ENCODE assay signal across 8 cellular contexts in the genomic region with DNA sequence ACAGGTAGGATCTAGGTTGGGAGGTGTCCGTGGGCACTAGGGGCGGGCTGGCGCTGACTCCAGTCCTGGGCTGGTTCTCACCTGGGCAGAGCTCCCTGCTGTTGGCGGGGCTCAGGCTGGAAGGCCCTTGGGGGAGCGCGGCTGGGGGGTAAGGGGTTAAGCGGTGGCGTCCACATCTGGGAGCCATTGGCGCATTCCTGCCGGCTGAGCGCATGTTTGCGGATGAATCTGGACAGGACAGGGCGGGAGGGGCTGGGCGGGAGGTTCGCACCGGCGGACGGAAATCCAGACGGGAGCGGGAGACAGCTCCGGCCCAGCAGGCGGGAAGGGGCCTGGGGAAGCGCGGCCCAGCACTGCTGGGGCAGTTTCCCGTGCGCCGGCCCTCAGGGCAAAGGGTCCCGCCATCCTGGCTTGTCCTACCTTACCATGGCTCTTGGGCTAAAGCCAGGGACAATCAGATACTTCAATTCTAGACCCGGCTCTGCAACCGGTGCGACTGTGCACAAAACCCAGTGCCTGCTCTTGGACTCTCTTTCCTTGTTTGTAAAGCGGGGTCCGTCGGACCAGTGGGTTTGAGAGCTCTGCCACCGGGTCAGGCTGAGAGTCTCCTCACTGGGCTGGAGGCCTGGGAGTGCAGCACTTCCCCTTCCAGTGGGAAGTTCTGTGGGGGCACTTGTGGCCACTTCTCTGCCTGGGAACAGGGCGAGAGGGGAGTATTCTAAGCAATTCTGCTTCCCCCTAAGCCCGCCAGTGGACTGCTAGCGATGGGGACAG. TPM values are rescaled to one million over a fixed set of nuclear protein-coding genes. Genes with fewer than 3 reads are reported as not detected.
A peak's percentile ranks its signal among the peaks of the same experiment; 100 is the strongest.
DNase-seq lines count a peak whose midpoint lies in the region; ATAC-seq, FAIRE-seq and TF ChIP-seq lines count a peak whose summit lies in the region.

No MANE protein-coding gene starts in this region.

- peak overlapping the region; percentile 95 for H3K4me3 Mint-ChIP-seq in CD4-positive, alpha-beta T cell
- peak overlapping the region; percentile 81 for H3K4me3 Mint-ChIP-seq in MCF 10A (ENCODE audit: unreplicated experiment)
- H3K4me3 Mint-ChIP-seq in stimulated activated naive B cell treated with anti-CD40 and anti-IgM and Interleukin-4, amounts not matched to agents 10 μg/mL and 1 μg/mL and 100 μg/mL, for 72 hours = peak overlapping the region; percentile 21 to 90

- intact Hi-C loops in CD4-positive, alpha-beta T cell (cut with DNase I, micrococcal nuclease) = loop anchor here (1.0 to 2.0 kb wide), 3 partner anchors 14 to 29 kb away; partner anchors contain the start of gene CDC6 (in 1 of the 2)
- intact Hi-C loops in MCF 10A (cut with micrococcal nuclease) = no loop called here
- intact Hi-C loops in kidney (cut with DNase I) = no loop called here

- no peak overlapping the region; the same call in 1 of the 2 replicates for H3K9ac ChIP-seq in KMS-11
- peak overlapping the region; percentile 22 to 49 for H3K9ac ChIP-seq in kidney (ENCODE audit: low read length in 2 of 2)

- ATAC-seq in CD4-positive, alpha-beta T cell (ENCODE audit: poor library complexity) = no peak
- no peak for ATAC-seq in stimulated activated naive B cell treated with anti-CD40 and anti-IgM and Interleukin-4, amounts not matched to agents 10 μg/mL and 1 μg/mL and 100 μg/mL, for 72 hours (replicated peaks)
- no peak for ATAC-seq in GM18511 (IDR thresholded peaks at IDR 0.05; ENCODE audit: unreplicated experiment)
- no peak for ATAC-seq in HG03442 (IDR thresholded peaks at IDR 0.05; ENCODE audit: unreplicated experiment)

- no peak for DNase-seq in CD4-positive, alpha-beta T cell
- peak; percentile 70 for DNase-seq in MCF 10A (ENCODE audit: unreplicated experiment)
- DNase-seq in kidney = peak; percentile 91
- no peak for DNase-seq in stimulated activated naive B cell treated with anti-CD40 and anti-IgM and Interleukin-4, amounts not matched to agents 10 μg/mL and 1 μg/mL and 100 μg/mL, for 72 hours
- DNase-seq in G401 (ENCODE audit: low spot score) = no peak

- H4K20me1 ChIP-seq in KMS-11 (ENCODE audit: insufficient read depth) = no peaks in the 10 kb centered on the region

- no peak for FAIRE-seq in kidney (lab: Jason Lieb, UNC)

- H3K36me3 Mint-ChIP-seq in CD4-positive, alpha-beta T cell (ENCODE audit: low read depth) = peaks cover 25% of the 10 kb centered on the region
- peaks cover 7% of the 10 kb centered on the region for H3K36me3 Mint-ChIP-seq in MCF 10A (ENCODE audit: insufficient read depth, unreplicated experiment)
- peaks cover 0 to 15% of the 10 kb centered on the region in 2 donors for H3K36me3 Mint-ChIP-seq in stimulated activated naive B cell treated with anti-CD40 and anti-IgM and Interleukin-4, amounts not matched to agents 10 μg/mL and 1 μg/mL and 100 μg/mL, for 72 hours

- no peak for TF ChIP-seq CTCF in CD4-positive, alpha-beta T cell (IDR thresholded peaks at IDR 0.05)
- no peak for TF ChIP-seq CTCF in KMS-11 (conservative IDR thresholded peaks at IDR 0.05; ENCODE audit: low read depth, low read length)
- no peak for TF ChIP-seq CTCF in MCF 10A (IDR thresholded peaks at IDR 0.05; ENCODE audit: unreplicated experiment)
- no peak for TF ChIP-seq CTCF in kidney (IDR thresholded peaks at IDR 0.05; ENCODE audit: borderline replicate concordance, extremely low read depth, insufficient read depth)

- no peak overlapping the region for H3K27ac ChIP-seq in CD4-positive, alpha-beta T cell (ENCODE audit: low read depth, low read length)
- H3K27ac ChIP-seq in KMS-11 (no peak overlapping the region; the same call in 1 of the 2 replicates), kidney (ENCODE audit: low read depth in 2 of 2, low read length in 2 of 2) (peak overlapping the region; percentile 71 to 82)

- H3K4me2 ChIP-seq in KMS-11 = peak overlapping the region; percentile 86

- peaks cover 45% of the 10 kb centered on the region for H3K79me2 ChIP-seq in KMS-11 (ENCODE audit: insufficient read depth, low read depth)

- H3K27me3 Mint-ChIP-seq in CD4-positive, alpha-beta T cell = no peaks in the 10 kb centered on the region
- no peaks in the 10 kb centered on the region for H3K27me3 Mint-ChIP-seq in MCF 10A (ENCODE audit: insufficient read depth, unreplicated experiment)
- H3K27me3 Mint-ChIP-seq in stimulated activated naive B cell treated with anti-CD40 and anti-IgM and Interleukin-4, amounts not matched to agents 10 μg/mL and 1 μg/mL and 100 μg/mL, for 72 hours = no peaks in the 10 kb centered on the region

- peaks cover 74% of the 10 kb centered on the region for H3K4me1 ChIP-seq in KMS-11 (ENCODE audit: low read depth, poor library complexity, severe bottlenecking)
- peaks cover 48 to 68% of the 10 kb centered on the region in 2 donors for H3K4me1 ChIP-seq in kidney (ENCODE audit: control insufficient read depth in 1 of 2, insufficient read depth in 1 of 2, low read depth in 1 of 2, low read length in 2 of 2)

- POLR2A ChIA-PET in CD4-positive, alpha-beta T cell (lab: Charles Lee) = interaction anchor here (0.8 to 4.2 kb wide), 14 partner anchors 9 to 1372 kb away, joined by 3 to 34 read pairs (median 5); partner anchors contain the start of genes EIF1 and RARA
- POLR2A ChIA-PET in MCF 10A (lab: Yijun Ruan, JAX) = interaction anchor here (0.5 to 4.3 kb wide), 15 partner anchors 9 to 216 kb away, joined by 3 to 24 read pairs (median 4); partner anchors contain the start of gene NR1D1

- in situ Hi-C loops in G401 (cut with HindIII; ENCODE audit: low sequenced_read_pairs) = loop anchor here (25.0 kb wide), 1 partner anchor 254 kb away; the partner anchor contains the start of genes MED24 and THRA

- H3K9me3 ChIP-seq in CD4-positive, alpha-beta T cell (ENCODE audit: control insufficient read depth, low read length) = no peaks in the 10 kb centered on the region
- no peaks in the 10 kb centered on the region for H3K9me3 ChIP-seq in kidney (ENCODE audit: control insufficient read depth in 1 of 2, low read length in 2 of 2)

- no peak overlapping the region for H2AFZ ChIP-seq in KMS-11 (ENCODE audit: low read depth)

- CTCF ChIA-PET in CD4-positive, alpha-beta T cell (lab: Charles Lee) = interaction anchor here (0.6 to 4.7 kb wide), 16 partner anchors 9 to 263 kb away, joined by 3 to 30 read pairs (median 4); partner anchors contain the start of genes MED24 and TOP2A
- CTCF ChIA-PET in MCF 10A (lab: Yijun Ruan, JAX) = interaction anchor here (0.6 to 1.9 kb wide), 20 partner anchors 10 to 1394 kb away, joined by 3 to 7 read pairs (median 4); no protein-coding TSS in a partner anchor

- no peaks in the 10 kb centered on the region for H3K27me3 ChIP-seq in CD4-positive, alpha-beta T cell (ENCODE audit: control insufficient read depth, insufficient read depth, low read length)
- no peaks in the 10 kb centered on the region for H3K27me3 ChIP-seq in KMS-11 (ENCODE audit: insufficient read depth, low read depth)

- no peaks in the 10 kb centered on the region for H3K9me3 Mint-ChIP-seq in CD4-positive, alpha-beta T cell
- H3K9me3 Mint-ChIP-seq in MCF 10A (ENCODE audit: unreplicated experiment) = no peaks in the 10 kb centered on the region
- no peaks in the 10 kb centered on the region for H3K9me3 Mint-ChIP-seq in stimulated activated naive B cell treated with anti-CD40 and anti-IgM and Interleukin-4, amounts not matched to agents 10 μg/mL and 1 μg/mL and 100 μg/mL, for 72 hours

- H3K4me3 ChIP-seq in KMS-11 (IDR thresholded peaks at IDR 0.05; ENCODE audit: insufficient read depth, low read depth, low read length) = no peak overlapping the region
- peak overlapping the region; percentile 23 to 79 for H3K4me3 ChIP-seq in kidney (ENCODE audit: low read length in 2 of 2)

- no TSS peak for BruUV-seq in MCF 10A (replicated peaks; lab: Mats Ljungman, UMichigan)

- peaks cover 76% of the 10 kb centered on the region for H3K4me1 Mint-ChIP-seq in CD4-positive, alpha-beta T cell (ENCODE audit: low read depth)
- H3K4me1 Mint-ChIP-seq in MCF 10A (ENCODE audit: insufficient read depth, unreplicated experiment) = peaks cover 85% of the 10 kb centered on the region
- H3K4me1 Mint-ChIP-seq in stimulated activated naive B cell treated with anti-CD40 and anti-IgM and Interleukin-4, amounts not matched to agents 10 μg/mL and 1 μg/mL and 100 μg/mL, for 72 hours = peaks cover 47 to 73% of the 10 kb centered on the region in 2 donors

- H3K27ac Mint-ChIP-seq in CD4-positive, alpha-beta T cell = peak overlapping the region; percentile 99
- H3K27ac Mint-ChIP-seq in MCF 10A (ENCODE audit: low read depth, unreplicated experiment) = peak overlapping the region; percentile 32
- H3K27ac Mint-ChIP-seq in stimulated activated naive B cell treated with anti-CD40 and anti-IgM and Interleukin-4, amounts not matched to agents 10 μg/mL and 1 μg/mL and 100 μg/mL, for 72 hours = peak overlapping the region; percentile 1

- H3K36me3 ChIP-seq in KMS-11 (ENCODE audit: insufficient read depth) = no peaks in the 10 kb centered on the region
- no peaks in the 10 kb centered on the region for H3K36me3 ChIP-seq in kidney (ENCODE audit: control insufficient read depth in 1 of 2, insufficient read depth in 2 of 2, low read length in 2 of 2)

RNA-seq across cellular contexts. Expression of gene RARA, which starts 7.8 kb away (rescaled TPM):
- total RNA-seq in CD4-positive, alpha-beta T cell = 100 to 1,000 TPM; 114 to 115 TPM
- total RNA-seq in MCF 10A (2022) (12.2 and 12.6 TPM in 2 replicates), kidney (45.7 TPM)
- 22.5 TPM for polyA plus RNA-seq in kidney (ENCODE audit: insufficient read depth, low read depth, low replicate concordance)
- total RNA-seq in G401 (2014; rRNA removed; shearing (Covaris generic)) = 9.5 and 11.8 TPM in 2 replicates

RNA-seq across cellular contexts. Expression of gene CDC6, which starts 29.1 kb away (rescaled TPM):
- 1 to 10 TPM; 1.0 to 1.8 TPM for total RNA-seq in CD4-positive, alpha-beta T cell
- total RNA-seq in MCF 10A (2022) (70.0 and 96.8 TPM in 2 replicates), kidney (1.7 TPM)
- 0.49 TPM for polyA plus RNA-seq in kidney (ENCODE audit: insufficient read depth, low read depth, low replicate concordance)
- total RNA-seq in G401 (2014; rRNA removed; shearing (Covaris generic)) = 34.1 and 53.5 TPM in 2 replicates

RNA-seq across cellular contexts. Expression of gene GJD3, which starts 47.8 kb away (rescaled TPM):
- not detected for total RNA-seq in CD4-positive, alpha-beta T cell
- total RNA-seq in MCF 10A (2022) (not detected in 2 replicates), kidney (2.6 TPM)
- not detected for polyA plus RNA-seq in kidney (ENCODE audit: insufficient read depth, low read depth, low replicate concordance)
- not detected in 2 replicates for total RNA-seq in G401 (2014; rRNA removed; shearing (Covaris generic))

Comparison
In these comparisons a context has a peak if more than half of its experiments do, and no peak if none do; other contexts are left out.
1. DNase-seq: peak in MCF 10A (single experiment) and kidney (single experiment); none in CD4-positive, alpha-beta T cell (0 of 10), stimulated activated naive B cell treated with anti-CD40 and anti-IgM and Interleukin-4, amounts not matched to agents 10 μg/mL and 1 μg/mL and 100 μg/mL, for 72 hours (single experiment) and G401 (single experiment).
2. H3K27ac ChIP-seq: peak in kidney (2 of 2); none in CD4-positive, alpha-beta T cell (single experiment) and KMS-11 (single experiment).
3. H3K27ac Mint-ChIP-seq: peak in every context shown above with its lines; median percentile 99 in CD4-positive, alpha-beta T cell; 32 in MCF 10A; 1 in stimulated activated naive B cell treated with anti-CD40 and anti-IgM and Interleukin-4, amounts not matched to agents 10 μg/mL and 1 μg/mL and 100 μg/mL, for 72 hours.
4. RNA of gene CDC6, which starts 29.1 kb away (total RNA-seq): 70.0 to 96.8 TPM in MCF 10A and 34.1 to 53.5 TPM in G401; 1.0 to 1.8 TPM in CD4-positive, alpha-beta T cell and 1.7 TPM in kidney (single experiment); every median in the first group is over 10 times any median in the second.
5. intact Hi-C loops: an anchor here in CD4-positive, alpha-beta T cell (1.0 to 2.0 kb wide); none called in MCF 10A and kidney.
6. Peak in every context shown above with its lines, with median percentiles within 50 percentile points of each other: H3K4me3 Mint-ChIP-seq.